ENCODE assay signal across 8 cellular contexts in genomic region chr16:10946308-10946707, GRCh38. TPM values are rescaled to one million over a fixed set of nuclear protein-coding genes. Genes with fewer than 3 reads are reported as not detected.
DNase-seq lines count a peak whose midpoint lies in the region; ATAC-seq and TF ChIP-seq lines count a peak whose summit lies in the region.

No MANE protein-coding gene starts in this region.

- peaks cover 51% of the 10 kb centered on the region for H3K4me1 ChIP-seq in CD8-positive, alpha-beta memory T cell (ENCODE audit: insufficient read depth, low read length)

- no peaks in the 10 kb centered on the region for H3K36me3 ChIP-seq in CD8-positive, alpha-beta memory T cell (ENCODE audit: insufficient read depth, low read length)

- H3K27me3 Mint-ChIP-seq in CD8-positive, alpha-beta memory T cell: no peaks in the 10 kb centered on the region
- H3K27me3 Mint-ChIP-seq in IgD-negative memory B cell (no peaks in the 10 kb centered on the region), endothelial cell (ENCODE audit: unreplicated experiment) (peaks cover 11% of the 10 kb centered on the region), neural crest cell (ENCODE audit: low read depth) (no peaks in the 10 kb centered on the region)

- H3K27ac ChIP-seq in CD8-positive, alpha-beta memory T cell (ENCODE audit: low read depth, low read length): no peak overlapping the region

- no peak for DNase-seq in CD8-positive, alpha-beta memory T cell
- DNase-seq in endothelial cell (ENCODE audit: low spot score): no peak
- no peak for DNase-seq in neural crest cell (ENCODE audit: low read depth, low spot score)
- no peak for DNase-seq in NCI-H1694 (lab: John Stamatoyannopoulos, UW)
- DNase-seq in superior temporal gyrus (ENCODE audit: extremely low spot score): no peak
- DNase-seq in mesenteric fat pad (ENCODE audit: low spot score): no peak

- H3K9me3 Mint-ChIP-seq in CD8-positive, alpha-beta memory T cell: no peaks in the 10 kb centered on the region
- no peaks in the 10 kb centered on the region for H3K9me3 Mint-ChIP-seq in IgD-negative memory B cell
- no peaks in the 10 kb centered on the region for H3K9me3 Mint-ChIP-seq in endothelial cell (ENCODE audit: unreplicated experiment)
- no peaks in the 10 kb centered on the region for H3K9me3 Mint-ChIP-seq in neural crest cell

- H3K36me3 Mint-ChIP-seq in CD8-positive, alpha-beta memory T cell: peaks cover 0 to 7% (median 0%) of the 10 kb centered on the region in 3 donors
- H3K36me3 Mint-ChIP-seq in IgD-negative memory B cell (peaks cover 2% of the 10 kb centered on the region), endothelial cell (ENCODE audit: low read depth, unreplicated experiment) (peaks cover 11% of the 10 kb centered on the region), neural crest cell (ENCODE audit: low read depth) (no peaks in the 10 kb centered on the region)

- peak overlapping the region; percentile 13 to 90 (median 81) for H3K4me3 Mint-ChIP-seq in CD8-positive, alpha-beta memory T cell
- H3K4me3 Mint-ChIP-seq in IgD-negative memory B cell: peak overlapping the region in 3 of 4 donors; percentile 13 to 94 (median 87)
- peak overlapping the region; percentile 60 for H3K4me3 Mint-ChIP-seq in endothelial cell (ENCODE audit: unreplicated experiment)
- peak overlapping the region; percentile 91 for H3K4me3 Mint-ChIP-seq in neural crest cell

- peak overlapping the region in 4 of 8 donors; percentile 23 to 63 (median 41) for H3K27ac Mint-ChIP-seq in CD8-positive, alpha-beta memory T cell
- H3K27ac Mint-ChIP-seq in IgD-negative memory B cell (peak overlapping the region; percentile 13 to 97 (median 53)), endothelial cell (ENCODE audit: unreplicated experiment) (peak overlapping the region; percentile 17), neural crest cell (ENCODE audit: unreplicated experiment) (no peak overlapping the region)

- no peaks in the 10 kb centered on the region for H3K27me3 ChIP-seq in CD8-positive, alpha-beta memory T cell (ENCODE audit: insufficient read depth, low read length, poor library complexity, severe bottlenecking)

- no peaks in the 10 kb centered on the region for H3K9me3 ChIP-seq in CD8-positive, alpha-beta memory T cell (ENCODE audit: low read length)

- CTCF ChIA-PET in CD8-positive, alpha-beta memory T cell (lab: Charles Lee): interaction anchor here (1.2 kb wide), 1 partner anchor 17 kb away, joined by 3 read pairs; no protein-coding TSS in a partner anchor

- TF ChIP-seq CTCF in endothelial cell (IDR thresholded peaks at IDR 0.05; ENCODE audit: unreplicated experiment) (no peak), neural crest cell (conservative IDR thresholded peaks at IDR 0.05) (no peak)

- ATAC-seq in esophagus mucosa: no peak

- peaks cover 45 to 81% (median 60%) of the 10 kb centered on the region in 3 donors for H3K4me1 Mint-ChIP-seq in CD8-positive, alpha-beta memory T cell
- peaks cover 32 to 49% (median 38%) of the 10 kb centered on the region in 3 donors for H3K4me1 Mint-ChIP-seq in IgD-negative memory B cell
- peaks cover 61% of the 10 kb centered on the region for H3K4me1 Mint-ChIP-seq in endothelial cell (ENCODE audit: unreplicated experiment)
- H3K4me1 Mint-ChIP-seq in neural crest cell: peaks cover 21% of the 10 kb centered on the region

- no peak overlapping the region for H3K4me3 ChIP-seq in CD8-positive, alpha-beta memory T cell (ENCODE audit: low read length)

- POLR2A ChIA-PET in CD8-positive, alpha-beta memory T cell (lab: Charles Lee): no interaction called here

RNA-seq across cellular contexts. Expression of gene CLEC16A, which starts 1.9 kb away (rescaled TPM):
- 10 to 100 TPM; 38.1 to 38.2 TPM for total RNA-seq in CD8-positive, alpha-beta memory T cell
- polyA plus RNA-seq in CD8-positive, alpha-beta memory T cell: 18.6 TPM
- 21.1 TPM for polyA plus RNA-seq in IgD-negative memory B cell
- total RNA-seq in endothelial cell (ENCODE audit: unreplicated experiment): 58.1 TPM
- total RNA-seq in neural crest cell: 21.3 and 26.0 TPM in 2 replicates
- 17.7 TPM for total RNA-seq in esophagus mucosa
- 27.5 TPM for total RNA-seq in mesenteric fat pad

RNA-seq across cellular contexts. Expression of gene DEXI, which starts 4.0 kb away (rescaled TPM):
- total RNA-seq in CD8-positive, alpha-beta memory T cell: 10 to 100 TPM; 31.0 to 31.6 TPM
- polyA plus RNA-seq in CD8-positive, alpha-beta memory T cell: 58.9 TPM
- 11.4 TPM for polyA plus RNA-seq in IgD-negative memory B cell
- total RNA-seq in endothelial cell (ENCODE audit: unreplicated experiment) (37.9 TPM), neural crest cell (35.6 and 38.3 TPM in 2 replicates), esophagus mucosa (14.5 TPM), mesenteric fat pad (41.6 TPM)
